ENCODE assay signal across 17 cellular contexts in genomic region chr4:4921077-4921476, GRCh38.
"Had no signal": no experiment of that assay in that cellular context is flagged by ENCODE, and none has a peak within 500 bp of the region (broad histone marks: within the 10 kb centered on the region; RNA-seq: fewer than 3 reads in every experiment).

No MANE protein-coding gene starts in this region.

- H3K27me3 ChIP-seq: Peyer's patch, SJCRH30 had no signal

- H2AFZ ChIP-seq: PC-9 had no signal

- H3K9me3 ChIP-seq: Peyer's patch, SJCRH30 had no signal

- H3K4me1 ChIP-seq: Peyer's patch, SJCRH30 had no signal

- DNase-seq: KBM-7, NCI-H1092, NCI-H1105 treated with DMSO at 0.1 percent for 48 hours, NCI-H1417 treated with DMSO at 0.1 percent for 48 hours, NCI-H146, NCI-H1694 treated with DMSO at 0.1 percent for 48 hours, NCI-H1930, NCI-H2081, NCI-H2107, NCI-H2227 treated with DMSO at 0.1 percent for 48 hours, NCI-H524, NCI-H526 treated with DMSO at 0.1 percent for 48 hours, NCI-H774, PC-9, Peyer's patch, SHP77 treated with DMSO at 0.1 percent for 48 hours, SJCRH30 had no signal

- H3K4me2 ChIP-seq: PC-9 had no signal

- H3K4me3 ChIP-seq: PC-9, Peyer's patch, SJCRH30 had no signal

- H3K27ac ChIP-seq: PC-9, Peyer's patch, SJCRH30 had no signal

- H3K36me3 ChIP-seq: Peyer's patch, SJCRH30 had no signal
